In genomic region chr22:22526125-22526912, GRCh38 we compare ENCODE assay signal across 37 cellular contexts. TPM values are rescaled to one million over a fixed set of nuclear protein-coding genes. Genes with fewer than 3 reads are reported as not detected.
"Had no signal": no experiment of that assay in that cellular context is flagged by ENCODE, and none has a peak within 500 bp of the region (broad histone marks: within the 10 kb centered on the region; RNA-seq: fewer than 3 reads in every experiment).

No MANE protein-coding gene starts in this region.

- ATAC-seq: activated CD8-positive, alpha-beta T cell treated with anti-CD3 and anti-CD28 coated beads for 36 hours; activated T-cell treated with anti-CD3 and anti-CD28 coated beads, Interleukin-2, amount 50 U/mL, for 4 hours; activated T-cell treated with anti-CD3 and anti-CD28 coated beads, Interleukin-2, amount 50 U/mL, for 72 hours; body of pancreas had no signal

- H3K27ac ChIP-seq: adrenal gland, body of pancreas, brain microvascular endothelial cell, breast epithelium, VCaP had no signal

- H3K36me3 ChIP-seq: adrenal gland, brain microvascular endothelial cell, breast epithelium had no signal

- H3K4me1 ChIP-seq: adrenal gland, body of pancreas, breast epithelium had no signal

- FAIRE-seq: astrocyte, TTC549 had no signal

- H3K4me3 ChIP-seq: adrenal gland, body of pancreas, breast epithelium had no signal

- H3K27me3 ChIP-seq: adrenal gland, body of pancreas, breast epithelium had no signal

- H3K9me3 ChIP-seq: adrenal gland, body of pancreas, breast epithelium had no signal

- DNase-seq: activated B cell treated with CpG ODN at 0.5 μM for 24 hours; activated CD4-positive, alpha-beta memory T cell treated with anti-CD3 and anti-CD28 coated beads for 36 hours; activated CD4-positive, alpha-beta T cell treated with anti-CD3 and anti-CD28 coated beads for 4 hours; activated CD4-positive, alpha-beta T cell treated with anti-CD3 and anti-CD28 coated beads, Interleukin-2, amount 10 ng/mL, durations not matched to agents 24 days and 14 days; activated CD4-positive, alpha-beta T cell treated with anti-CD3 and anti-CD28 coated beads, Interleukin-2, amount 50 U/mL, for 1 hour; activated CD4-positive, alpha-beta T cell treated with anti-CD3 and anti-CD28 coated beads, Interleukin-2, amount 50 U/mL, for 4 hours; activated CD4-positive, CD25-positive, alpha-beta regulatory T cell treated with anti-CD3 and anti-CD28 coated beads, Interleukin-2, amount 50 U/mL, for 72 hours; activated CD8-positive, alpha-beta memory T cell treated with anti-CD3 and anti-CD28 coated beads, Interleukin-2, amount 50 U/mL, for 4 hours; activated CD8-positive, alpha-beta T cell treated with anti-CD3 and anti-CD28 coated beads for 36 hours; activated effector memory CD4-positive, alpha-beta T cell treated with anti-CD3 and anti-CD28 coated beads, Interleukin-2, amount 50 U/mL, for 16 hours; activated gamma-delta T cell treated with Interleukin-2 at 50 U/mL for 16 hours; activated naive CD4-positive, alpha-beta T cell; activated naive CD4-positive, alpha-beta T cell treated with anti-CD3 and anti-CD28 coated beads for 36 hours; activated naive CD4-positive, alpha-beta T cell treated with anti-CD3 and anti-CD28 coated beads, Interleukin-2, amount 50 U/mL, for 16 hours; activated naive CD8-positive, alpha-beta T cell treated with anti-CD3 and anti-CD28 coated beads for 36 hours; activated T-cell treated with anti-CD3 and anti-CD28 coated beads for 4 hours; activated T-cell treated with anti-CD3 and anti-CD28 coated beads, Interleukin-2, amount 50 U/mL, for 1 hour; activated T-cell treated with anti-CD3 and anti-CD28 coated beads, Interleukin-2, amount 50 U/mL, for 4 hours; activated T-cell treated with anti-CD3 and anti-CD28 coated beads, Interleukin-2, amount 50 U/mL, for 72 hours; adrenal gland; amniotic stem cell; aorta; body of pancreas; brain microvascular endothelial cell; central memory CD4-positive, alpha-beta T cell; T-helper 2 cell; T-helper 9 cell had no signal

RNA-seq across cellular contexts. Expression of gene ZNF280A, which starts 6.2 kb away (rescaled TPM):
- total RNA-seq: activated B cell treated with CpG ODN at 0.5 μM for 24 hours; activated CD4-positive, alpha-beta memory T cell treated with anti-CD3 and anti-CD28 coated beads for 36 hours; activated CD4-positive, alpha-beta T cell treated with anti-CD3 and anti-CD28 coated beads, Interleukin-2, amount 10 ng/mL, durations not matched to agents 24 days and 14 days; activated CD8-positive, alpha-beta memory T cell treated with anti-CD3 and anti-CD28 coated beads for 36 hours; activated CD8-positive, alpha-beta T cell treated with anti-CD3 and anti-CD28 coated beads for 36 hours; activated naive CD4-positive, alpha-beta T cell treated with anti-CD3 and anti-CD28 coated beads for 36 hours; activated naive CD4-positive, alpha-beta T cell treated with anti-CD3 and anti-CD28 coated beads, Interleukin-2, amount 50 U/mL, for 72 hours; activated naive CD8-positive, alpha-beta T cell treated with anti-CD3 and anti-CD28 coated beads for 36 hours; activated T-cell treated with anti-CD3 and anti-CD28 coated beads, Interleukin-2, amount 50 U/mL, for 4 hours; activated T-cell treated with anti-CD3 and anti-CD28 coated beads, Interleukin-2, amount 50 U/mL, for 72 hours; activated T-helper 1 cell treated with anti-CD3 and anti-CD28 coated beads, Interleukin-12 subunit alpha, Interleukin-12 subunit beta, Interleukin-2, Interleukin-4 antibody, amounts not matched to agents 30 ng/mL and 10 ng/mL and 1 ng/mL, durations not matched to agents 14 hours and 24 hours and 36 hours; activated T-helper 17 cell treated with anti-CD3 and anti-CD28 coated beads, Interleukin-2, amount 50 U/mL, for 72 hours; aorta; body of pancreas; breast epithelium; cardiac septum; cerebellum had no signal
- polyA plus RNA-seq: aorta had no signal

RNA-seq across cellular contexts. Expression of gene ZNF280B, which starts 17.8 kb away (rescaled TPM):
- polyA plus RNA-seq: aorta had no signal

RNA-seq across cellular contexts. Expression of gene PRAME, which starts 32.7 kb away (rescaled TPM):
- total RNA-seq: activated B cell treated with CpG ODN at 0.5 μM for 24 hours; activated CD4-positive, alpha-beta memory T cell treated with anti-CD3 and anti-CD28 coated beads for 36 hours; activated CD4-positive, alpha-beta T cell treated with anti-CD3 and anti-CD28 coated beads, Interleukin-2, amount 10 ng/mL, durations not matched to agents 24 days and 14 days; activated CD8-positive, alpha-beta memory T cell treated with anti-CD3 and anti-CD28 coated beads for 36 hours; activated CD8-positive, alpha-beta T cell treated with anti-CD3 and anti-CD28 coated beads for 36 hours; activated naive CD4-positive, alpha-beta T cell treated with anti-CD3 and anti-CD28 coated beads for 36 hours; activated naive CD8-positive, alpha-beta T cell treated with anti-CD3 and anti-CD28 coated beads for 36 hours; activated T-helper 1 cell treated with anti-CD3 and anti-CD28 coated beads, Interleukin-12 subunit alpha, Interleukin-12 subunit beta, Interleukin-2, Interleukin-4 antibody, amounts not matched to agents 30 ng/mL and 10 ng/mL and 1 ng/mL, durations not matched to agents 14 hours and 24 hours and 36 hours; activated T-helper 17 cell treated with anti-CD3 and anti-CD28 coated beads, Interleukin-2, amount 50 U/mL, for 72 hours; aorta; astrocyte; body of pancreas; cerebellum had no signal
- polyA plus RNA-seq: aorta had no signal
